In the genomic region with DNA sequence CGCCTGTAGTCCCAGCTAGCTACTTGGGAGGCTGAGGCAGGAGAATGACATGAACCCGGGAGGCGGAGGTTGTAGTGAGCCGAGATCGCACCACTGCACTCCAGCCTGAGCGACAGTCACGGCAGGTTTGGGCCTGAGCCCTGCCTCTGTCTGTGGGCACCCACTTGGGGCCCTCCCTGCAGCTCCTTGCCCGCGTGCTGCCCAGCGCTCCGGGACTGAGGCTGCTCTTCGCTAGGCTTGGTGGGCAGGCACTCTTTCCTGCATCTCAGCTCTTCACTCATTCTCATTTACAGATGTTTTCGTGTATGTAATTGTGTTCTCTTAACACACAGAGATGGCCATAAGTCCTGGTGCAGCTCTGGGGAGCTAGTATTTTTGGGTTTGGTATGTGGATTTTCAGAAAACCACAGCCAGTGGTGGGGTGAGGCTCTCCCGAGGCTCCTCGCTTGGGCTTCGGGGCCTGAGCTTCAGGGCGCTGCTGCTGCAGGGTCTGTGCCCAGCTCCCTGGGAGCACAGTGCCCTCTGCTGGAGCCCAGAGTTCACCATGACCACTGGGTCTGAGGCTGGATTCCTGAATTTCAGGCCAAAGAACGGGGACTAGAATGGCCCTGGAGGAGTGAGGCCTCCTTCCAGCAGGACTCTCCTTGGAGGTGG, we compare ENCODE assay signal across 8 cellular contexts. TPM values are rescaled to one million over a fixed set of nuclear protein-coding genes. Genes with fewer than 3 reads are reported as not detected.
DNase-seq lines count a peak whose midpoint lies in the region; ATAC-seq and TF ChIP-seq lines count a peak whose summit lies in the region.

No MANE protein-coding gene starts in this region.

- H3K27ac ChIP-seq in 22Rv1: no peak overlapping the region

- H3K9me3 Mint-ChIP-seq in activated CD4-positive, alpha-beta memory T cell treated with anti-CD3 and anti-CD28 coated beads, Interleukin-2, amount 10 ng/mL, durations not matched to agents 7 days and 5 days: no peaks in the 10 kb centered on the region
- no peaks in the 10 kb centered on the region for H3K9me3 Mint-ChIP-seq in memory B cell

- DNase-seq in NCI-H226 (peak; percentile 45), ecto neural progenitor cell (ENCODE audit: low spot score) (peak; percentile 83), memory B cell (ENCODE audit: low spot score in 2 of 2) (peak; percentile 55 to 56)
- peak; percentile 72 for DNase-seq in activated CD4-positive, alpha-beta memory T cell treated with anti-CD3 and anti-CD28 coated beads, Interleukin-2, amount 10 ng/mL, durations not matched to agents 7 days and 5 days
- DNase-seq in stimulated activated CD8-positive, alpha-beta memory T cell treated with anti-CD3 and anti-CD28 coated beads, Interleukin-15, amount 100 ng/mL, for 4 hours (ENCODE audit: low read depth in 2 of 2): peak; percentile 31 to 38

- no peak overlapping the region for H3K27ac Mint-ChIP-seq in activated CD4-positive, alpha-beta memory T cell treated with anti-CD3 and anti-CD28 coated beads, Interleukin-2, amount 10 ng/mL, durations not matched to agents 7 days and 5 days
- H3K27ac Mint-ChIP-seq in memory B cell: peak overlapping the region; percentile 22

- ATAC-seq in memory B cell (ENCODE audit: low read depth) (peak; percentile 69), HG02610 (IDR thresholded peaks at IDR 0.05; ENCODE audit: unreplicated experiment) (no peak)

- POLR2A ChIA-PET in activated CD4-positive, alpha-beta memory T cell treated with anti-CD3 and anti-CD28 coated beads, Interleukin-2, amount 10 ng/mL, durations not matched to agents 7 days and 5 days (lab: Charles Lee): interaction anchor here (0.8 to 1.4 kb wide), 4 partner anchors 14 to 326 kb away, joined by 3 to 5 read pairs (median 4); partner anchors contain the start of genes FKBP8 and UPF1

- TF ChIP-seq CTCF in 22Rv1 (IDR thresholded peaks at IDR 0.05) (peak; percentile 85), GM12872 (IDR thresholded peaks at IDR 0.05; ENCODE audit: insufficient read depth, low read depth, low read length) (peak; percentile 92)

- peaks cover 79% of the 10 kb centered on the region for H3K4me1 Mint-ChIP-seq in activated CD4-positive, alpha-beta memory T cell treated with anti-CD3 and anti-CD28 coated beads, Interleukin-2, amount 10 ng/mL, durations not matched to agents 7 days and 5 days
- peaks cover 59% of the 10 kb centered on the region for H3K4me1 Mint-ChIP-seq in memory B cell

- H3K4me3 Mint-ChIP-seq in activated CD4-positive, alpha-beta memory T cell treated with anti-CD3 and anti-CD28 coated beads, Interleukin-2, amount 10 ng/mL, durations not matched to agents 7 days and 5 days: no peak overlapping the region
- no peak overlapping the region for H3K4me3 Mint-ChIP-seq in memory B cell

- no peaks in the 10 kb centered on the region for H3K27me3 Mint-ChIP-seq in activated CD4-positive, alpha-beta memory T cell treated with anti-CD3 and anti-CD28 coated beads, Interleukin-2, amount 10 ng/mL, durations not matched to agents 7 days and 5 days
- H3K27me3 Mint-ChIP-seq in memory B cell: no peaks in the 10 kb centered on the region

- peaks cover 67% of the 10 kb centered on the region for H3K36me3 Mint-ChIP-seq in activated CD4-positive, alpha-beta memory T cell treated with anti-CD3 and anti-CD28 coated beads, Interleukin-2, amount 10 ng/mL, durations not matched to agents 7 days and 5 days (ENCODE audit: low read depth)
- peaks cover 6% of the 10 kb centered on the region for H3K36me3 Mint-ChIP-seq in memory B cell

- CTCF ChIA-PET in activated CD4-positive, alpha-beta memory T cell treated with anti-CD3 and anti-CD28 coated beads, Interleukin-2, amount 10 ng/mL, durations not matched to agents 7 days and 5 days (lab: Charles Lee): interaction anchor here (0.6 to 3.0 kb wide), 33 partner anchors 9 to 432 kb away, joined by 3 to 19 read pairs (median 4); partner anchors contain the start of genes COPE, DDX49, ELL and REX1BD

RNA-seq across cellular contexts. Expression of gene UPF1, which starts 15.2 kb away (rescaled TPM):
- total RNA-seq in activated CD4-positive, alpha-beta memory T cell treated with anti-CD3 and anti-CD28 coated beads, Interleukin-2, amount 10 ng/mL, durations not matched to agents 7 days and 5 days: 10 to 100 TPM; 74.4 to 74.6 TPM

RNA-seq across cellular contexts. Expression of gene CERS1, which starts 49.0 kb away (rescaled TPM):
- not detected for total RNA-seq in activated CD4-positive, alpha-beta memory T cell treated with anti-CD3 and anti-CD28 coated beads, Interleukin-2, amount 10 ng/mL, durations not matched to agents 7 days and 5 days

RNA-seq across cellular contexts. Expression of gene COMP, which starts 55.9 kb away (rescaled TPM):
- not detected for total RNA-seq in activated CD4-positive, alpha-beta memory T cell treated with anti-CD3 and anti-CD28 coated beads, Interleukin-2, amount 10 ng/mL, durations not matched to agents 7 days and 5 days
